17 cellular contexts compared by ENCODE assay signal in genomic region chr3:117962750-117963149, GRCh38.
"Had no signal": no experiment of that assay in that cellular context is flagged by ENCODE, and none has a peak within 500 bp of the region (broad histone marks: within the 10 kb centered on the region; RNA-seq: fewer than 3 reads in every experiment).

No MANE protein-coding gene starts in this region.

- H3K36me3 ChIP-seq: ascending aorta, cardiac muscle cell, esophagus squamous epithelium, gastrocnemius medialis, heart left ventricle, left lung, sigmoid colon, upper lobe of right lung had no signal

- H3K4me3 ChIP-seq: ascending aorta, cardiac muscle cell, esophagus squamous epithelium, gastrocnemius medialis, heart left ventricle, left lung, sigmoid colon, upper lobe of right lung had no signal

- H3K4me1 ChIP-seq: ascending aorta, esophagus squamous epithelium, gastrocnemius medialis, heart left ventricle, left lung, sigmoid colon, upper lobe of right lung had no signal

- H3K27ac ChIP-seq: ascending aorta, cardiac muscle cell, esophagus squamous epithelium, gastrocnemius medialis, heart left ventricle, left lung, sigmoid colon, upper lobe of right lung had no signal

- H3K27me3 ChIP-seq: ascending aorta, cardiac muscle cell, esophagus squamous epithelium, gastrocnemius medialis, heart left ventricle, left lung, sigmoid colon, upper lobe of right lung had no signal

- ATAC-seq: activated CD8-positive, alpha-beta T cell treated with anti-CD3 and anti-CD28 coated beads, Interleukin-2, amount 10 ng/mL, durations not matched to agents 7 days and 5 days; activated naive CD8-positive, alpha-beta T cell treated with anti-CD3 and anti-CD28 coated beads, Interleukin-2, amount 50 U/mL, for 24 hours; effector memory CD8-positive, alpha-beta T cell; gastrocnemius medialis; heart left ventricle; left lung; stimulated activated naive B cell treated with anti-CD40 and anti-IgM and Interleukin-4, amounts not matched to agents 10 μg/mL and 1 μg/mL and 100 μg/mL, for 72 hours; upper lobe of right lung had no signal

- DNase-seq: activated CD4-positive, alpha-beta T cell treated with anti-CD3 and anti-CD28 coated beads, Interleukin-2, amount 10 ng/mL, durations not matched to agents 24 days and 14 days; activated CD8-positive, alpha-beta T cell treated with anti-CD3 and anti-CD28 coated beads, Interleukin-2, amount 10 ng/mL, durations not matched to agents 7 days and 5 days; activated naive CD4-positive, alpha-beta T cell treated with anti-CD3 and anti-CD28 coated beads for 36 hours; activated naive CD8-positive, alpha-beta T cell treated with anti-CD3 and anti-CD28 coated beads, Interleukin-2, amount 50 U/mL, for 24 hours; activated T-cell treated with anti-CD3 and anti-CD28 coated beads, Interleukin-2, amount 50 U/mL, for 24 hours; effector memory CD8-positive, alpha-beta T cell; esophagus squamous epithelium; gastrocnemius medialis; heart left ventricle; left lung; midbrain; sigmoid colon; stimulated activated CD4-positive, alpha-beta T cell treated with anti-CD3 and anti-CD28 coated beads, Interleukin-4, amount 100 ng/mL, for 4 hours; stimulated activated naive B cell treated with anti-CD40 and anti-IgM and Interleukin-4, amounts not matched to agents 10 μg/mL and 1 μg/mL and 100 μg/mL, for 72 hours; upper lobe of right lung had no signal
